1 cellular context compared by ENCODE assay signal in the genomic region with DNA sequence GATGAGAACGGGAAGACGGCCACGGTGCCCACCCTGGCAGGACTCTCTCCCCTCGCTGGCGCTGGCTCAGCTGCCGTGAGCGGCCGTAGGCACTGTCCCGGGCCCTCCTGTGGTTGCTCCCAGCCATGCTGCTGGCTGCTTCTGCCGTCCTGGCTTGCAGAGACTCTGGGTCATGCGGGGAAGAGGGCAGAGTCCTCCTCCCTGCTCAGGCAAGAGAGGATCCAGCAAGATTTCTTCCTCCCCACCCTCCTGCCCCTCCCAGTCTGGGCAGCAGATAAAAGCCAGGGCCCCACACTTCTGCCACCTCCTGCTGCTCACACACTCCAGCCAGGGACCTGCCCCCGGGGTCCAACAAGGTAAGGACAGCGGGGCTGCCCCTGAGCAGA.
TF ChIP-seq lines count a peak whose summit lies in the region.

No MANE protein-coding gene starts in this region.

TF ChIP-seq in GM23338, 12 proteins besides CTCF, POLR2A, EP300 and RAD21 (continued from another document):
- TF ChIP-seq, protein P1, sequence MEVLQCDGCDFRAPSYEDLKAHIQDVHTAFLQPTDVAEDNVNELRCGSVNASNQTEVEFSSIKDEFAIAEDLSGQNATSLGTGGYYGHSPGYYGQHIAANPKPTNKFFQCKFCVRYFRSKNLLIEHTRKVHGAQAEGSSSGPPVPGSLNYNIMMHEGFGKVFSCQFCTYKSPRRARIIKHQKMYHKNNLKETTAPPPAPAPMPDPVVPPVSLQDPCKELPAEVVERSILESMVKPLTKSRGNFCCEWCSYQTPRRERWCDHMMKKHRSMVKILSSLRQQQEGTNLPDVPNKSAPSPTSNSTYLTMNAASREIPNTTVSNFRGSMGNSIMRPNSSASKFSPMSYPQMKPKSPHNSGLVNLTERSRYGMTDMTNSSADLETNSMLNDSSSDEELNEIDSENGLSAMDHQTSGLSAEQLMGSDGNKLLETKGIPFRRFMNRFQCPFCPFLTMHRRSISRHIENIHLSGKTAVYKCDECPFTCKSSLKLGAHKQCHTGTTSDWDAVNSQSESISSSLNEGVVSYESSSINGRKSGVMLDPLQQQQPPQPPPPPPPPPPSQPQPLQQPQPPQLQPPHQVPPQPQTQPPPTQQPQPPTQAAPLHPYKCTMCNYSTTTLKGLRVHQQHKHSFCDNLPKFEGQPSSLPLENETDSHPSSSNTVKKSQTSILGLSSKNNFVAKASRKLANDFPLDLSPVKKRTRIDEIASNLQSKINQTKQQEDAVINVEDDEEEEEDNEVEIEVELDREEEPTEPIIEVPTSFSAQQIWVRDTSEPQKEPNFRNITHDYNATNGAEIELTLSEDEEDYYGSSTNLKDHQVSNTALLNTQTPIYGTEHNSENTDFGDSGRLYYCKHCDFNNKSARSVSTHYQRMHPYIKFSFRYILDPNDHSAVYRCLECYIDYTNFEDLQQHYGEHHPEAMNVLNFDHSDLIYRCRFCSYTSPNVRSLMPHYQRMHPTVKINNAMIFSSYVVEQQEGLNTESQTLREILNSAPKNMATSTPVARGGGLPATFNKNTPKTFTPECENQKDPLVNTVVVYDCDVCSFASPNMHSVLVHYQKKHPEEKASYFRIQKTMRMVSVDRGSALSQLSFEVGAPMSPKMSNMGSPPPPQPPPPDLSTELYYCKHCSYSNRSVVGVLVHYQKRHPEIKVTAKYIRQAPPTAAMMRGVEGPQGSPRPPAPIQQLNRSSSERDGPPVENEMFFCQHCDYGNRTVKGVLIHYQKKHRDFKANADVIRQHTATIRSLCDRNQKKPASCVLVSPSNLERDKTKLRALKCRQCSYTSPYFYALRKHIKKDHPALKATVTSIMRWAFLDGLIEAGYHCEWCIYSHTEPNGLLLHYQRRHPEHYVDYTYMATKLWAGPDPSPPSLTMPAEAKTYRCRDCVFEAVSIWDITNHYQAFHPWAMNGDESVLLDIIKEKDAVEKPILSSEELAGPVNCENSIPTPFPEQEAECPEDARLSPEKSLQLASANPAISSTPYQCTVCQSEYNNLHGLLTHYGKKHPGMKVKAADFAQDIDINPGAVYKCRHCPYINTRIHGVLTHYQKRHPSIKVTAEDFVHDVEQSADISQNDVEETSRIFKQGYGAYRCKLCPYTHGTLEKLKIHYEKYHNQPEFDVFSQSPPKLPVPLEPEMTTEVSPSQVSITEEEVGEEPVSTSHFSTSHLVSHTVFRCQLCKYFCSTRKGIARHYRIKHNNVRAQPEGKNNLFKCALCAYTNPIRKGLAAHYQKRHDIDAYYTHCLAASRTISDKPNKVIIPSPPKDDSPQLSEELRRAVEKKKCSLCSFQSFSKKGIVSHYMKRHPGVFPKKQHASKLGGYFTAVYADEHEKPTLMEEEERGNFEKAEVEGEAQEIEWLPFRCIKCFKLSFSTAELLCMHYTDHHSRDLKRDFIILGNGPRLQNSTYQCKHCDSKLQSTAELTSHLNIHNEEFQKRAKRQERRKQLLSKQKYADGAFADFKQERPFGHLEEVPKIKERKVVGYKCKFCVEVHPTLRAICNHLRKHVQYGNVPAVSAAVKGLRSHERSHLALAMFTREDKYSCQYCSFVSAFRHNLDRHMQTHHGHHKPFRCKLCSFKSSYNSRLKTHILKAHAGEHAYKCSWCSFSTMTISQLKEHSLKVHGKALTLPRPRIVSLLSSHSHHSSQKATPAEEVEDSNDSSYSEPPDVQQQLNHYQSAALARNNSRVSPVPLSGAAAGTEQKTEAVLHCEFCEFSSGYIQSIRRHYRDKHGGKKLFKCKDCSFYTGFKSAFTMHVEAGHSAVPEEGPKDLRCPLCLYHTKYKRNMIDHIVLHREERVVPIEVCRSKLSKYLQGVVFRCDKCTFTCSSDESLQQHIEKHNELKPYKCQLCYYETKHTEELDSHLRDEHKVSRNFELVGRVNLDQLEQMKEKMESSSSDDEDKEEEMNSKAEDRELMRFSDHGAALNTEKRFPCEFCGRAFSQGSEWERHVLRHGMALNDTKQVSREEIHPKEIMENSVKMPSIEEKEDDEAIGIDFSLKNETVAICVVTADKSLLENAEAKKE (CRISPR knock-in tag; IDR thresholded peaks at IDR 0.05), result no peak
TF ChIP-seq in GM23338: peak in this region for 0.
